1 cellular context compared by ENCODE assay signal in the genomic region with DNA sequence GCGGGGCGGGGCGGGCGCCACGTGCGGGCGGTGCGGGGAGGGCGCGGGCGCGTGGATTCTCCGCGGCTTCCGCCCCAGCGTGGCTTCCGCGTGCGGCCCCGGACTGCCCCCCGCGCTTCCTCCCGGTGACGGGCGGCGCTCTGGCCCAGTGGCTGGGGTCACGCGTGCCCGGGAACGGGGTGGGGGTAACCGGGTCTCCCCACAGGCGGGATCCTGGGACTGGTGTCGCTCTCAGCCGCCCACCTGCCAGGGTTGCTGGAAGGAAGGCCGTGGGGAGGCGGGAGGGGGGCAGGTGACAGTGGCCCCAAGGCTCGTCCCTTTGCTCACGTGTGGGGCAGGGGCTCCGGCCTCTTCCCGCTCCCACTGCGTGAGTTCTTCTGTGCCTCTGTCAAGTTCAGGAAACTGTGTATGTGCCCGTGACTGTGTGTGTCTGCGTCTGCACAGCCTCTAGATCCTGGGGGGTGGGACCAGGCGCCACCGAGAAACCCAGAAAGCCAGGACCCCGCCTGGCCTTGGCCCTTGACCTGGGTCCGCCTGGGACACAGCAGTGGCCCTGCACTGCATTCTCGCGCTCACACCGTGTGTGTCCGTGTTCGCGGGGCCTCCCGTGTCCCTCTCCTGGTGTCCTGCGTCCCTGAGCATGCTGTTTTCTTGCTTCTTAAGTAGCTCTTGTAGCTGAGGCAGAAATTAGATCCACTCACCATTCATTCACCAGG.
TF ChIP-seq lines count a peak whose summit lies in the region.

No MANE protein-coding gene starts in this region.

TF ChIP-seq in A549, 52 proteins besides CTCF, POLR2A, EP300 and RAD21 (continued from another document):
- TF ChIP-seq, protein P1, sequence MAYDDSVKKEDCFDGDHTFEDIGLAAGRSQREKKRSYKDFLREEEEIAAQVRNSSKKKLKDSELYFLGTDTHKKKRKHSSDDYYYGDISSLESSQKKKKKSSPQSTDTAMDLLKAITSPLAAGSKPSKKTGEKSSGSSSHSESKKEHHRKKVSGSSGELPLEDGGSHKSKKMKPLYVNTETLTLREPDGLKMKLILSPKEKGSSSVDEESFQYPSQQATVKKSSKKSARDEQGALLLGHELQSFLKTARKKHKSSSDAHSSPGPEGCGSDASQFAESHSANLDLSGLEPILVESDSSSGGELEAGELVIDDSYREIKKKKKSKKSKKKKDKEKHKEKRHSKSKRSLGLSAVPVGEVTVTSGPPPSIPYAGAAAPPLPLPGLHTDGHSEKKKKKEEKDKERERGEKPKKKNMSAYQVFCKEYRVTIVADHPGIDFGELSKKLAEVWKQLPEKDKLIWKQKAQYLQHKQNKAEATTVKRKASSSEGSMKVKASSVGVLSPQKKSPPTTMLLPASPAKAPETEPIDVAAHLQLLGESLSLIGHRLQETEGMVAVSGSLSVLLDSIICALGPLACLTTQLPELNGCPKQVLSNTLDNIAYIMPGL (CRISPR knock-in tag; IDR thresholded peaks at IDR 0.05; ENCODE audit: borderline replicate concordance), result 0 out of 2 replicates have a peak, but pooled peaks have one; percentile 48
- TF ChIP-seq TP53 (CRISPR knock-in tag; IDR thresholded peaks at IDR 0.05), result 0 out of 2 replicates have a peak, but pooled peaks have one; percentile 24
- TF ChIP-seq FOSB (CRISPR knock-in tag; IDR thresholded peaks at IDR 0.05), result 0 out of 2 replicates have a peak, but pooled peaks have one; percentile 48
- no peak for TF ChIP-seq CBX8 (IDR thresholded peaks at IDR 0.05)
- 0 out of 2 replicates have a peak, but pooled peaks have one; percentile 65 for TF ChIP-seq HOXA7 (CRISPR knock-in tag; IDR thresholded peaks at IDR 0.05)
- 0 out of 2 replicates have a peak, but pooled peaks have one; percentile 7 for TF ChIP-seq HOXB5 (CRISPR knock-in tag; IDR thresholded peaks at IDR 0.05)
- no peak for TF ChIP-seq ZSCAN20 (CRISPR knock-in tag; IDR thresholded peaks at IDR 0.05)
- TF ChIP-seq, protein P2, sequence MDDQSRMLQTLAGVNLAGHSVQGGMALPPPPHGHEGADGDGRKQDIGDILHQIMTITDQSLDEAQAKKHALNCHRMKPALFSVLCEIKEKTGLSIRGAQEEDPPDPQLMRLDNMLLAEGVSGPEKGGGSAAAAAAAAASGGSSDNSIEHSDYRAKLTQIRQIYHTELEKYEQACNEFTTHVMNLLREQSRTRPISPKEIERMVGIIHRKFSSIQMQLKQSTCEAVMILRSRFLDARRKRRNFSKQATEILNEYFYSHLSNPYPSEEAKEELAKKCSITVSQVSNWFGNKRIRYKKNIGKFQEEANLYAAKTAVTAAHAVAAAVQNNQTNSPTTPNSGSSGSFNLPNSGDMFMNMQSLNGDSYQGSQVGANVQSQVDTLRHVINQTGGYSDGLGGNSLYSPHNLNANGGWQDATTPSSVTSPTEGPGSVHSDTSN (IDR thresholded peaks at IDR 0.05), result no peak
- TF ChIP-seq CHD2 (IDR thresholded peaks at IDR 0.05; ENCODE audit: low read length, partially characterized antibody), result no peak
